In the genomic region with DNA sequence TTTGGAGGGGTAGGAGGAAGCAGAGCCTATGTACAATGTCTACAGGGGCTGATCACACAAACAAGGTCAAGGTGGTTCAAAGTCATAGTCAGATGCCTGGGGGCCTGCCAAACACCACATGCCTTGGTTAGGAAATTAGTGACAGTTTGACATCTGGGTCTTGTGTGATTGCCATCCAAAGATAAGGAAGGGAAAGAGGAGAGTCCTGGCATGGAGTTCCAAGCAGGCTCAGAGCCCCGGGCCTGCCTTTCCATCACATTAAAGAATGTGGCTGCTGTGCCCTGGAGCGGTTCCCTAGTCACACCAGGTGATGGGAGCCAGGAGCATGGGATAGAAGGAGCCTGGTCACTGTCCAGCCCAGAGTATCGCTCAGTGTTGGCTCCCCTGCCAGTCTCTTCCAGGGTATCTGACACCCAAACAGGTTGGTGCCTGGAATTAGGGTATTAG, we compare ENCODE assay signal across 12 cellular contexts. TPM values are rescaled to one million over a fixed set of nuclear protein-coding genes. Genes with fewer than 3 reads are reported as not detected.
A peak's percentile ranks its signal among the peaks of the same experiment; 100 is the strongest.
DNase-seq lines count a peak whose midpoint lies in the region; ATAC-seq and TF ChIP-seq lines count a peak whose summit lies in the region.
"Had no signal": no experiment of that assay in that cellular context is flagged by ENCODE, and none has a peak within 500 bp of the region (broad histone marks: within the 10 kb centered on the region; RNA-seq: fewer than 3 reads in every experiment).

No MANE protein-coding gene starts in this region.

- H3K9me3 ChIP-seq in IMR-90 (ENCODE audit: control insufficient read depth, insufficient read depth, low read length), result no peaks in the 10 kb centered on the region
- H3K9me3 ChIP-seq in MM.1S (replicated peaks; ENCODE audit: insufficient read depth, low read length), result no peaks in the 10 kb centered on the region
- H3K9me3 ChIP-seq: body of pancreas had no signal

- H3K9me1 ChIP-seq in IMR-90 (ENCODE audit: insufficient read depth, low read length), result peaks cover 3% of the 10 kb centered on the region; the same call in 1 of the 2 replicates

- H3K56ac ChIP-seq in IMR-90 (ENCODE audit: extremely low read depth, insufficient read depth, low read length), result no peak overlapping the region
- peak overlapping the region; percentile 20 for H3K56ac ChIP-seq in mesendoderm (ENCODE audit: low read length)

- H3K18ac ChIP-seq in IMR-90 (ENCODE audit: low read depth, low read length), result no peak overlapping the region
- no peak overlapping the region for H3K18ac ChIP-seq in mesendoderm (ENCODE audit: low read length)

- H3K4me3 ChIP-seq in IMR-90 (ENCODE audit: insufficient read depth, low read depth, low read length), result no peak overlapping the region
- H3K4me3 ChIP-seq in mesendoderm (ENCODE audit: low read length), result no peak overlapping the region
- no peak overlapping the region for H3K4me3 ChIP-seq in MM.1S (ENCODE audit: low read length)
- H3K4me3 ChIP-seq: body of pancreas had no signal

- TF ChIP-seq POLR2A in IMR-90 (IDR thresholded peaks at IDR 0.05; ENCODE audit: low read depth, low read length), result no peak

- peak overlapping the region; percentile 35 for H3K4me3 Mint-ChIP-seq in activated T-helper 2 cell treated with anti-CD3 and anti-CD28 coated beads, Interferon-gamma antibody, Interleukin-2, Interleukin-4, amounts not matched to agents 10 μg/mL and 5 μg/mL and 100 μg/mL, durations not matched to agents 14 hours and 24 hours and 36 hours (ENCODE audit: low read depth)
- H3K4me3 Mint-ChIP-seq in endothelial cell (ENCODE audit: unreplicated experiment), result no peak overlapping the region

- dilution Hi-C loops in IMR-90 (cut with HindIII; ENCODE audit: low sequenced_read_pairs, unreplicated experiment), result no loop called here

- no peak overlapping the region for H3K23ac ChIP-seq in IMR-90 (ENCODE audit: low read depth, low read length)
- H3K23ac ChIP-seq in mesendoderm (ENCODE audit: low read length), result no peak overlapping the region

- peak overlapping the region; percentile 39 for H2AK9ac ChIP-seq in IMR-90 (replicated peaks; ENCODE audit: low read depth, low read length, poor library complexity)

- no peak overlapping the region for H3K4me2 ChIP-seq in IMR-90 (ENCODE audit: low read depth, low read length)
- H3K4me2 ChIP-seq in mesendoderm (ENCODE audit: low read length), result no peak overlapping the region
- H3K4me2 ChIP-seq in MM.1S (ENCODE audit: low read depth, low read length), result no peak overlapping the region

- H3K9ac ChIP-seq in IMR-90 (ENCODE audit: low read depth, low read length) (no peak overlapping the region), mesendoderm (ENCODE audit: low read length) (no peak overlapping the region), MM.1S (ENCODE audit: low read length) (no peak overlapping the region)

- peak overlapping the region; percentile 94 for H3K27ac Mint-ChIP-seq in activated T-helper 2 cell treated with anti-CD3 and anti-CD28 coated beads, Interferon-gamma antibody, Interleukin-2, Interleukin-4, amounts not matched to agents 10 μg/mL and 5 μg/mL and 100 μg/mL, durations not matched to agents 14 hours and 24 hours and 36 hours
- no peak overlapping the region for H3K27ac Mint-ChIP-seq in endothelial cell (ENCODE audit: unreplicated experiment)

- in situ Hi-C loops in IMR-90 (cut with MboI; ENCODE audit: low sequenced_read_pairs), result no loop called here

- H3K79me1 ChIP-seq in IMR-90 (ENCODE audit: low read depth in 1 of 2, low read length in 2 of 2), result no peaks in the 10 kb centered on the region
- no peaks in the 10 kb centered on the region for H3K79me1 ChIP-seq in mesendoderm (ENCODE audit: low read length)

- H2BK120ac ChIP-seq in IMR-90 (ENCODE audit: low read depth, low read length), result no peak overlapping the region
- no peak overlapping the region for H2BK120ac ChIP-seq in mesendoderm (ENCODE audit: low read depth, low read length)

- no peak for DNase-seq in activated CD4-positive, CD25-positive, alpha-beta regulatory T cell treated with anti-CD3 and anti-CD28 coated beads, Interleukin-2, amount 50 U/mL, for 72 hours
- DNase-seq in IMR-90 (no peak), mesendoderm (peak; percentile 39), MM.1S (no peak), endothelial cell (ENCODE audit: low spot score) (no peak)
- no peak for DNase-seq in activated T-helper 2 cell treated with anti-CD3 and anti-CD28 coated beads, Interferon-gamma antibody, Interleukin-2, Interleukin-4, amounts not matched to agents 10 μg/mL and 5 μg/mL and 100 μg/mL, durations not matched to agents 14 hours and 24 hours and 36 hours (ENCODE audit: low spot score)
- DNase-seq: DMS153, NCI-H510A had no signal

- H3K27ac ChIP-seq in IMR-90 (ENCODE audit: insufficient read depth, low read length) (no peak overlapping the region), mesendoderm (ENCODE audit: low read depth, low read length) (no peak overlapping the region), MM.1S (ENCODE audit: low read length) (no peak overlapping the region)
- H3K27ac ChIP-seq: body of pancreas had no signal

- no peak for TF ChIP-seq RAD21 in IMR-90 (IDR thresholded peaks at IDR 0.05; ENCODE audit: low read length)

- H4K20me1 ChIP-seq in IMR-90 (ENCODE audit: insufficient read depth, low read length), result no peaks in the 10 kb centered on the region
- no peaks in the 10 kb centered on the region for H4K20me1 ChIP-seq in MM.1S (ENCODE audit: insufficient read depth, low read length)

- no peak overlapping the region for H2BK20ac ChIP-seq in IMR-90 (ENCODE audit: low read depth, low read length)

- no peak overlapping the region for H3K4ac ChIP-seq in IMR-90 (ENCODE audit: low read depth, low read length)
- no peak overlapping the region for H3K4ac ChIP-seq in mesendoderm (ENCODE audit: low read depth, low read length)

- POLR2A ChIA-PET in IMR-90 (lab: Charles Lee; ENCODE audit: unreplicated experiment), result no interaction called here

- H3F3A ChIP-seq in MM.1S (ENCODE audit: insufficient read depth, low read length), result no peaks in the 10 kb centered on the region

- no CpG with 5 or more reads among the region's 3 CpGs for WGBS in IMR-90 (ENCODE audit: extremely low coverage in 2 of 2, insufficient read length in 1 of 2), 2 experiments
- WGBS in mesendoderm (ENCODE audit: extremely low coverage, insufficient coverage, low lambda C conversion rate), result no CpG with 5 or more reads among the region's 3 CpGs

- no peak overlapping the region for H3K14ac ChIP-seq in IMR-90 (replicated peaks; ENCODE audit: low read depth, low read length)

- H4K8ac ChIP-seq in IMR-90 (ENCODE audit: low read depth in 2 of 2, low read length in 2 of 2) (no peak overlapping the region), mesendoderm (ENCODE audit: low read depth, low read length) (no peak overlapping the region)

- no peak overlapping the region for H2BK15ac ChIP-seq in IMR-90 (ENCODE audit: low read depth, low read length)
- no peak overlapping the region for H2BK15ac ChIP-seq in mesendoderm (replicated peaks; ENCODE audit: low read depth)

- H3K4me1 Mint-ChIP-seq in activated T-helper 2 cell treated with anti-CD3 and anti-CD28 coated beads, Interferon-gamma antibody, Interleukin-2, Interleukin-4, amounts not matched to agents 10 μg/mL and 5 μg/mL and 100 μg/mL, durations not matched to agents 14 hours and 24 hours and 36 hours (ENCODE audit: low read depth), result peaks cover 46% of the 10 kb centered on the region
- peaks cover 42% of the 10 kb centered on the region for H3K4me1 Mint-ChIP-seq in endothelial cell (ENCODE audit: unreplicated experiment)

- no peak overlapping the region for H4K5ac ChIP-seq in IMR-90 (ENCODE audit: low read depth, low read length)
- no peak overlapping the region for H4K5ac ChIP-seq in mesendoderm (ENCODE audit: low read length)

- H2BK5ac ChIP-seq in IMR-90 (ENCODE audit: low read depth, low read length, poor library complexity, severe bottlenecking) (no peak overlapping the region), mesendoderm (ENCODE audit: low read length) (no peak overlapping the region)

- H3K27me3 ChIP-seq in IMR-90 (ENCODE audit: control insufficient read depth, insufficient read depth, low read length) (no peaks in the 10 kb centered on the region), mesendoderm (ENCODE audit: insufficient read depth, low read length, poor library complexity) (no peaks in the 10 kb centered on the region), MM.1S (replicated peaks; ENCODE audit: insufficient read depth, low read length) (no peaks in the 10 kb centered on the region)
- H3K27me3 ChIP-seq: body of pancreas had no signal

- H3K36me3 Mint-ChIP-seq in activated T-helper 2 cell treated with anti-CD3 and anti-CD28 coated beads, Interferon-gamma antibody, Interleukin-2, Interleukin-4, amounts not matched to agents 10 μg/mL and 5 μg/mL and 100 μg/mL, durations not matched to agents 14 hours and 24 hours and 36 hours (ENCODE audit: low read depth), result peaks cover 3% of the 10 kb centered on the region
- H3K36me3 Mint-ChIP-seq in endothelial cell (ENCODE audit: low read depth, unreplicated experiment), result no peaks in the 10 kb centered on the region

- H3K9me3 Mint-ChIP-seq in activated T-helper 2 cell treated with anti-CD3 and anti-CD28 coated beads, Interferon-gamma antibody, Interleukin-2, Interleukin-4, amounts not matched to agents 10 μg/mL and 5 μg/mL and 100 μg/mL, durations not matched to agents 14 hours and 24 hours and 36 hours, result no peaks in the 10 kb centered on the region
- no peaks in the 10 kb centered on the region for H3K9me3 Mint-ChIP-seq in endothelial cell (ENCODE audit: unreplicated experiment)

- H2AK5ac ChIP-seq in IMR-90 (ENCODE audit: low read depth, low read length) (no peak overlapping the region), mesendoderm (ENCODE audit: low read length) (no peak overlapping the region)

- peaks cover 2% of the 10 kb centered on the region for H3K27me3 Mint-ChIP-seq in activated T-helper 2 cell treated with anti-CD3 and anti-CD28 coated beads, Interferon-gamma antibody, Interleukin-2, Interleukin-4, amounts not matched to agents 10 μg/mL and 5 μg/mL and 100 μg/mL, durations not matched to agents 14 hours and 24 hours and 36 hours (ENCODE audit: low read depth)
- H3K27me3 Mint-ChIP-seq in endothelial cell (ENCODE audit: unreplicated experiment), result peaks cover 2% of the 10 kb centered on the region

- TF ChIP-seq CTCF in IMR-90 (conservative IDR thresholded peaks at IDR 0.05; ENCODE audit: low read depth, low read length), result no peak
- TF ChIP-seq CTCF in MM.1S (IDR thresholded peaks at IDR 0.05; ENCODE audit: low read length), result no peak
- no peak for TF ChIP-seq CTCF in endothelial cell (IDR thresholded peaks at IDR 0.05; ENCODE audit: unreplicated experiment)

- H3K79me2 ChIP-seq in mesendoderm (ENCODE audit: control insufficient read depth, insufficient read depth, low read length), result no peaks in the 10 kb centered on the region
- H3K79me2 ChIP-seq in MM.1S (ENCODE audit: low read length), result no peaks in the 10 kb centered on the region

- intact Hi-C loops in IMR-90 (cut with micrococcal nuclease), result no loop called here
- intact Hi-C loops in activated T-helper 2 cell treated with anti-CD3 and anti-CD28 coated beads, Interferon-gamma antibody, Interleukin-2, Interleukin-4, amounts not matched to agents 10 μg/mL and 5 μg/mL and 100 μg/mL, durations not matched to agents 14 hours and 24 hours and 36 hours (cut with micrococcal nuclease), result loop anchor here (10.0 kb wide), 1 partner anchor 678 kb away; the partner anchor contains the start of gene GPR19

- no TSS peak for BruUV-seq in IMR-90 (replicated peaks; lab: Mats Ljungman, UMichigan)

- ATAC-seq in activated CD4-positive, CD25-positive, alpha-beta regulatory T cell treated with anti-CD3 and anti-CD28 coated beads, Interleukin-2, amount 50 U/mL, for 24 hours, result peak; percentile 19 to 27
- ATAC-seq in IMR-90 (ENCODE audit: low read depth), result no peak
- ATAC-seq in GM19463 (IDR thresholded peaks at IDR 0.05; ENCODE audit: unreplicated experiment), result no peak
- ATAC-seq: body of pancreas had no signal

- H2AFZ ChIP-seq in IMR-90 (replicated peaks; ENCODE audit: low read length, poor library complexity) (no peak overlapping the region), MM.1S (ENCODE audit: low read length) (no peak overlapping the region)

- H3K4me1 ChIP-seq in IMR-90 (ENCODE audit: control insufficient read depth, insufficient read depth, low read length) (no peaks in the 10 kb centered on the region), mesendoderm (ENCODE audit: control insufficient read depth, low read depth, low read length) (no peaks in the 10 kb centered on the region), MM.1S (ENCODE audit: low read length) (no peaks in the 10 kb centered on the region)
- H3K4me1 ChIP-seq: body of pancreas had no signal

- no peaks in the 10 kb centered on the region for H3K9me2 ChIP-seq in MM.1S (replicated peaks; ENCODE audit: insufficient read depth, low read length)

- CTCF ChIA-PET in IMR-90 (lab: Yijun Ruan, JAX), result interaction anchor here (0.7 kb wide), 1 partner anchor 465 kb away, joined by 3 read pairs; no protein-coding TSS in a partner anchor

- H3K36me3 ChIP-seq in IMR-90 (ENCODE audit: control insufficient read depth, insufficient read depth, low read length), result no peaks in the 10 kb centered on the region
- H3K36me3 ChIP-seq in mesendoderm (ENCODE audit: control insufficient read depth, insufficient read depth, low read length), result no peaks in the 10 kb centered on the region
- H3K36me3 ChIP-seq in MM.1S (replicated peaks; ENCODE audit: insufficient read depth, low read length), result no peaks in the 10 kb centered on the region

- H4K91ac ChIP-seq in IMR-90 (ENCODE audit: insufficient read depth, low read depth, low read length), result no peak overlapping the region

RNA-seq across cellular contexts. Expression of gene BCL2L14, which starts 53.6 kb away (rescaled TPM):
- total RNA-seq in IMR-90 (2012; rRNA removed) (not detected in 2 replicates), endothelial cell (ENCODE audit: unreplicated experiment) (0.64 TPM)
- polyA plus RNA-seq in IMR-90 (2012; rRNA removed), result not detected in 2 replicates
- polyA plus RNA-seq in IMR-90 (2012; cell fraction: cytosol; rRNA removed), result not detected in 2 replicates
- polyA plus RNA-seq in IMR-90 (2012; cell fraction: nucleus; rRNA removed; ENCODE audit: low replicate concordance), result not detected in 2 replicates
- 1.2 and 1.4 TPM in 2 replicates for total RNA-seq in activated T-helper 2 cell treated with anti-CD3 and anti-CD28 coated beads, Interferon-gamma antibody, Interleukin-2, Interleukin-4, amounts not matched to agents 10 μg/mL and 5 μg/mL and 100 μg/mL, durations not matched to agents 14 hours and 24 hours and 36 hours
- polyA plus RNA-seq in mesendoderm (2013, experiment 1 of 2), result 1.7 TPM
- 1.7 TPM for polyA plus RNA-seq in mesendoderm (2013, experiment 2 of 2)
- total RNA-seq: A172 had no signal

Comparison
In these comparisons a context has a peak if more than half of its experiments do, and no peak if none do; other contexts are left out.
1. ATAC-seq: peak in activated CD4-positive, CD25-positive, alpha-beta regulatory T cell treated with anti-CD3 and anti-CD28 coated beads, Interleukin-2, amount 50 U/mL, for 24 hours (2 of 2); none in IMR-90 (single experiment) and GM19463 (single experiment).